Comparison of ENCODE assay signal across 20 cellular contexts in the genomic region with DNA sequence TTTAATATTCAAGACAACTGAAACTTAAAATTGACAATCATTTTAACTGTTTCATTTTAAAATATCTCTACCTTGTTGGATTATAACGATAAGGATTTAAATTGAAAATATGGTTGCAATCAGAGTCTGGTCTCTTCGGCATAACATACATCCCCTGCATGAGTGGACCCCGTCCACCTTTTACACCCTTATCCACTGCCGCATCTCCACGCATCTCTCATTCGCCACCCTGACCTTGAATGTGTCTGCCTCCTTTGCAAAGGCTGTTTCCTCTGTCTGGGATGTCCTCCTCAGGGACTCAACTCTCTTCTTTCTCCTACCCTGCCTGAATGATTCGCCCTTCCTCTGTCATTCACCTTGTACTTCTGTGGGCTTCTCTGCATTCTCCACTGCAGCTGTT.
A peak's percentile ranks its signal among the peaks of the same experiment; 100 is the strongest.
DNase-seq lines count a peak whose midpoint lies in the region; ATAC-seq, FAIRE-seq and TF ChIP-seq lines count a peak whose summit lies in the region.
"Had no signal": no experiment of that assay in that cellular context is flagged by ENCODE, and none has a peak within 500 bp of the region (broad histone marks: within the 10 kb centered on the region; RNA-seq: fewer than 3 reads in every experiment).

No MANE protein-coding gene starts in this region.

- DNase-seq in HepG2 (ENCODE audit: low spot score) = no peak
- DNase-seq in right lobe of liver = no peak
- DNase-seq in WTC11 (ENCODE audit: low spot score) = no peak
- DNase-seq in osteocyte (ENCODE audit: extremely low spot score, unreplicated experiment) = no peak
- DNase-seq in activated gamma-delta T cell (lab: John Stamatoyannopoulos, UW) = no peak
- no peak for DNase-seq in tibial nerve (ENCODE audit: low spot score in 2 of 2)
- DNase-seq: AML-193; CD4-positive, alpha-beta T cell; DMS153; GDM1; GM23248 had no signal

- peaks cover 35% of the 10 kb centered on the region for H3K4me1 Mint-ChIP-seq in WTC11
- H3K4me1 Mint-ChIP-seq in osteocyte (ENCODE audit: unreplicated experiment) = peaks cover 17% of the 10 kb centered on the region

- H3K4me3 Mint-ChIP-seq in WTC11 (no peak overlapping the region), osteocyte (ENCODE audit: unreplicated experiment) (no peak overlapping the region)
- H3K4me3 Mint-ChIP-seq: CD4-positive, alpha-beta T cell; IgD-negative memory B cell had no signal

- H3K27me3 Mint-ChIP-seq in WTC11 (ENCODE audit: low read depth) = no peaks in the 10 kb centered on the region
- no peaks in the 10 kb centered on the region for H3K27me3 Mint-ChIP-seq in osteocyte (ENCODE audit: unreplicated experiment)
- H3K27me3 Mint-ChIP-seq: CD4-positive, alpha-beta T cell had no signal

- H3K36me3 Mint-ChIP-seq in WTC11 (peaks cover 48% of the 10 kb centered on the region), osteocyte (ENCODE audit: unreplicated experiment) (peaks cover 33% of the 10 kb centered on the region)
- H3K36me3 Mint-ChIP-seq: IgD-negative memory B cell had no signal

- intact Hi-C loops in HepG2 (cut with micrococcal nuclease; ENCODE audit: unreplicated experiment) (no loop called here), right lobe of liver (cut with DNase I) (no loop called here)

- H3K9me3 Mint-ChIP-seq in WTC11 (peaks cover 15% of the 10 kb centered on the region), osteocyte (ENCODE audit: unreplicated experiment) (no peaks in the 10 kb centered on the region)
- H3K9me3 Mint-ChIP-seq: CD4-positive, alpha-beta T cell had no signal

- no TSS peak for BruUV-seq in HepG2 (replicated peaks; lab: Mats Ljungman, UMichigan)

- H3K27me3 ChIP-seq in HepG2 (ENCODE audit: control insufficient read depth in 1 of 2, insufficient read depth in 2 of 2, low read length in 2 of 2) (no peaks in the 10 kb centered on the region), right lobe of liver (no peaks in the 10 kb centered on the region), tibial nerve (no peaks in the 10 kb centered on the region)

- H2AFZ ChIP-seq in HepG2 (ENCODE audit: low read length) = no peak overlapping the region
- H2AFZ ChIP-seq: GM23248 had no signal

- in situ Hi-C loops in HepG2 (cut with HindIII; ENCODE audit: extremely low pct_ligation_motif_present, low pct_unique_long_range_greater_than_20kb) = no loop called here

- ATAC-seq in HepG2 = no peak
- ATAC-seq in right lobe of liver = no peak
- peak; percentile 42; the same call in 1 of the 2 replicates for ATAC-seq in WTC11
- no peak for ATAC-seq in HG03354 (IDR thresholded peaks at IDR 0.05; ENCODE audit: poor library complexity, severe bottlenecking, unreplicated experiment)
- ATAC-seq: A549 had no signal

- no peaks in the 10 kb centered on the region; the same call in 1 of the 2 replicates for H4K20me1 ChIP-seq in HepG2 (ENCODE audit: insufficient read depth, low read length)

- POLR2A ChIA-PET in HepG2 (lab: Yijun Ruan, JAX) (no interaction called here), WTC11 (lab: Charles Lee) (no interaction called here)

- TF ChIP-seq EP300 in HepG2 (IDR thresholded peaks at IDR 0.05; ENCODE audit: low read depth in 2 of 2, low read length in 2 of 2) (no peak), HepG2 (CRISPR knock-in tag; IDR thresholded peaks at IDR 0.05; ENCODE audit: borderline replicate concordance) (no peak), tibial nerve (IDR thresholded peaks at IDR 0.05) (no peak)

- H3K27ac ChIP-seq in HepG2 (ENCODE audit: extremely low read length, insufficient read depth, low read length) = no peak overlapping the region
- H3K27ac ChIP-seq in right lobe of liver = no peak overlapping the region
- no peak overlapping the region for H3K27ac ChIP-seq in tibial nerve
- H3K27ac ChIP-seq: 22Rv1, A549, C4-2B, GM23248, HL-60 had no signal

- no peak overlapping the region for H3K4me3 ChIP-seq in HepG2 (replicated peaks in 1 of 3; ENCODE audit: insufficient read depth in 1 of 3, low read depth in 2 of 3, low read length in 3 of 3)
- no peak overlapping the region for H3K4me3 ChIP-seq in right lobe of liver
- no peak overlapping the region for H3K4me3 ChIP-seq in tibial nerve
- H3K4me3 ChIP-seq: A549, GM23248 had no signal

- no peak for TF ChIP-seq CTCF in HepG2 (CRISPR knock-in tag; IDR thresholded peaks at IDR 0.05)
- TF ChIP-seq CTCF in right lobe of liver (IDR thresholded peaks at IDR 0.05) = no peak
- no peak for TF ChIP-seq CTCF in WTC11 (IDR thresholded peaks at IDR 0.05)
- no peak for TF ChIP-seq CTCF in osteocyte (IDR thresholded peaks at IDR 0.05)
- TF ChIP-seq CTCF in tibial nerve (IDR thresholded peaks at IDR 0.05) = no peak

- no peak for FAIRE-seq in HepG2 (lab: Jason Lieb, UNC)
- FAIRE-seq: A549, GM12892, GM18507, H54 had no signal

- no peaks in the 10 kb centered on the region for H3K9me3 ChIP-seq in HepG2 (ENCODE audit: low read length)
- H3K9me3 ChIP-seq in right lobe of liver = no peaks in the 10 kb centered on the region
- no peaks in the 10 kb centered on the region for H3K9me3 ChIP-seq in tibial nerve
- H3K9me3 ChIP-seq: A549 had no signal

- H3K79me2 ChIP-seq in HepG2 (ENCODE audit: insufficient read depth, low read length) = peaks cover 31% of the 10 kb centered on the region

- H3K36me3 ChIP-seq in HepG2 (replicated peaks in 1 of 2; ENCODE audit: control insufficient read depth in 1 of 2, insufficient read depth in 2 of 2, low read length in 2 of 2) (peaks cover 26 to 66% of the 10 kb centered on the region in 2 experiments), right lobe of liver (peaks cover 0 to 14% (median 6%) of the 10 kb centered on the region in 4 donors), tibial nerve (peaks cover 0 to 37% (median 3%) of the 10 kb centered on the region in 3 donors)

- no peak overlapping the region for H3K4me2 ChIP-seq in HepG2 (ENCODE audit: low read depth, low read length)
- H3K4me2 ChIP-seq: A549 had no signal

- TF ChIP-seq RAD21 in HepG2 (CRISPR knock-in tag; IDR thresholded peaks at IDR 0.05) = no peak

- H3K27ac Mint-ChIP-seq in WTC11 = peak overlapping the region; percentile 71
- H3K27ac Mint-ChIP-seq in osteocyte (ENCODE audit: unreplicated experiment) = peak overlapping the region; percentile 1
- H3K27ac Mint-ChIP-seq: CD4-positive, alpha-beta T cell; IgD-negative memory B cell had no signal

- 97% methylated on average over 7 of the region's 7 CpGs for WGBS in HepG2 (ENCODE audit: low lambda C conversion rate)
- WGBS in right lobe of liver (ENCODE audit: insufficient coverage, low coverage, low lambda C conversion rate, missing lambda C conversion rate) = 98% methylated on average over 7 of the region's 7 CpGs
- WGBS in tibial nerve, 2 donors = 96 to 99% methylated on average over 7 of the region's 7 CpGs

- CTCF ChIA-PET in HepG2 (lab: Yijun Ruan, JAX; ENCODE audit: low intra/inter-chr PET ratio, low total read pairs) = no interaction called here
- CTCF ChIA-PET in WTC11 (lab: Charles Lee) = no interaction called here

- no peak overlapping the region for H3K9ac ChIP-seq in HepG2 (ENCODE audit: insufficient read depth, low read depth, low read length)
- H3K9ac ChIP-seq: GM23248 had no signal

- H3K4me1 ChIP-seq in HepG2 (ENCODE audit: insufficient read depth, low read length) (no peaks in the 10 kb centered on the region), right lobe of liver (no peaks in the 10 kb centered on the region), tibial nerve (peaks cover 0 to 18% (median 3%) of the 10 kb centered on the region in 4 donors)

- TF ChIP-seq POLR2A in HepG2 (IDR thresholded peaks at IDR 0.05; ENCODE audit: insufficient read depth in 1 of 2, low read depth in 2 of 2, low read length in 2 of 2) (no peak), right lobe of liver (IDR thresholded peaks at IDR 0.05) (no peak), tibial nerve (IDR thresholded peaks at IDR 0.05) (no peak)

TF ChIP-seq in HepG2, 621 proteins besides CTCF, POLR2A, EP300 and RAD21 (continues in another document):
- TF ChIP-seq RBM22 (optimal IDR thresholded peaks at IDR 0.05; ENCODE audit: low read length) (peak; percentile 97), EHMT2 (IDR thresholded peaks at IDR 0.05; ENCODE audit: borderline replicate concordance, low read depth, low read length) (no peak), SRSF4 (IDR thresholded peaks at IDR 0.05; ENCODE audit: low read depth, low read length, poor library complexity, severe bottlenecking) (no peak), ZNF253 (CRISPR knock-in tag; IDR thresholded peaks at IDR 0.05; ENCODE audit: borderline replicate concordance) (no peak), ZNF20 (CRISPR knock-in tag; IDR thresholded peaks at IDR 0.05) (no peak), ZNF576 (CRISPR knock-in tag; IDR thresholded peaks at IDR 0.05) (no peak)

TF ChIP-seq in WTC11, 78 proteins besides CTCF, POLR2A, EP300 and RAD21 (continues in another document):
- TF ChIP-seq KAT7 (CRISPR knock-in tag; IDR thresholded peaks at IDR 0.05; ENCODE audit: borderline replicate concordance) = no peak
- TF ChIP-seq, protein P1, sequence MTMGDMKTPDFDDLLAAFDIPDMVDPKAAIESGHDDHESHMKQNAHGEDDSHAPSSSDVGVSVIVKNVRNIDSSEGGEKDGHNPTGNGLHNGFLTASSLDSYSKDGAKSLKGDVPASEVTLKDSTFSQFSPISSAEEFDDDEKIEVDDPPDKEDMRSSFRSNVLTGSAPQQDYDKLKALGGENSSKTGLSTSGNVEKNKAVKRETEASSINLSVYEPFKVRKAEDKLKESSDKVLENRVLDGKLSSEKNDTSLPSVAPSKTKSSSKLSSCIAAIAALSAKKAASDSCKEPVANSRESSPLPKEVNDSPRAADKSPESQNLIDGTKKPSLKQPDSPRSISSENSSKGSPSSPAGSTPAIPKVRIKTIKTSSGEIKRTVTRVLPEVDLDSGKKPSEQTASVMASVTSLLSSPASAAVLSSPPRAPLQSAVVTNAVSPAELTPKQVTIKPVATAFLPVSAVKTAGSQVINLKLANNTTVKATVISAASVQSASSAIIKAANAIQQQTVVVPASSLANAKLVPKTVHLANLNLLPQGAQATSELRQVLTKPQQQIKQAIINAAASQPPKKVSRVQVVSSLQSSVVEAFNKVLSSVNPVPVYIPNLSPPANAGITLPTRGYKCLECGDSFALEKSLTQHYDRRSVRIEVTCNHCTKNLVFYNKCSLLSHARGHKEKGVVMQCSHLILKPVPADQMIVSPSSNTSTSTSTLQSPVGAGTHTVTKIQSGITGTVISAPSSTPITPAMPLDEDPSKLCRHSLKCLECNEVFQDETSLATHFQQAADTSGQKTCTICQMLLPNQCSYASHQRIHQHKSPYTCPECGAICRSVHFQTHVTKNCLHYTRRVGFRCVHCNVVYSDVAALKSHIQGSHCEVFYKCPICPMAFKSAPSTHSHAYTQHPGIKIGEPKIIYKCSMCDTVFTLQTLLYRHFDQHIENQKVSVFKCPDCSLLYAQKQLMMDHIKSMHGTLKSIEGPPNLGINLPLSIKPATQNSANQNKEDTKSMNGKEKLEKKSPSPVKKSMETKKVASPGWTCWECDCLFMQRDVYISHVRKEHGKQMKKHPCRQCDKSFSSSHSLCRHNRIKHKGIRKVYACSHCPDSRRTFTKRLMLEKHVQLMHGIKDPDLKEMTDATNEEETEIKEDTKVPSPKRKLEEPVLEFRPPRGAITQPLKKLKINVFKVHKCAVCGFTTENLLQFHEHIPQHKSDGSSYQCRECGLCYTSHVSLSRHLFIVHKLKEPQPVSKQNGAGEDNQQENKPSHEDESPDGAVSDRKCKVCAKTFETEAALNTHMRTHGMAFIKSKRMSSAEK (CRISPR knock-in tag; IDR thresholded peaks at IDR 0.05; ENCODE audit: borderline replicate concordance) = no peak
- TF ChIP-seq CBFB (CRISPR knock-in tag; IDR thresholded peaks at IDR 0.05; ENCODE audit: low read depth) = no peak
- no peak for TF ChIP-seq NR1H2 (CRISPR knock-in tag; IDR thresholded peaks at IDR 0.05)
